8 cellular contexts compared by ENCODE assay signal in genomic region chr2:25014631-25015030, GRCh38.
"Had no signal": no experiment of that assay in that cellular context is flagged by ENCODE, and none has a peak within 500 bp of the region (broad histone marks: within the 10 kb centered on the region; RNA-seq: fewer than 3 reads in every experiment).

No MANE protein-coding gene starts in this region.

- H3K27ac ChIP-seq: GM23248 had no signal

- H3K4me3 ChIP-seq: GM23248 had no signal

- FAIRE-seq: H1, H54, HTR-8/SVneo had no signal

- DNase-seq: GM23248, H9, HCEC 1CT, IMR-90, KBM-7 had no signal

- H2AFZ ChIP-seq: GM23248 had no signal

- H3K9ac ChIP-seq: GM23248 had no signal
